Comparison of ENCODE assay signal across 12 cellular contexts in the genomic region with DNA sequence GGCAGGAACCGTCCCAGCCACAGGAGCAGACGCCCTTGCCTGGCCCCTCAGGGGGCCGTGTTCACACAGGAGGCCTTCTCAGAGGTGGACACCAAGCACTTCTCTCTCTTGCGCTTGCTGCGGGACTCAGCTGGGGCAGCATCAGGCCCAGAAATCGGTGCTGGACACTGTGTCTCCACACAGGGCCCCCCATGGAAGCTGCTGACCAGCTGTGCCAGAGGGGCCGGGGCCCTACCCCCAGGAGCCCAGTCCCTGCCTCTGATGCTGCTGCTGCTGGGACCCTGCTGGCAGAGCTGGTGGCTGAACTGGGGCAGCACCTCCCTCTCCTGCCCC. TPM values are rescaled to one million over a fixed set of nuclear protein-coding genes. Genes with fewer than 3 reads are reported as not detected.
DNase-seq lines count a peak whose midpoint lies in the region; ATAC-seq and TF ChIP-seq lines count a peak whose summit lies in the region.
"Had no signal": no experiment of that assay in that cellular context is flagged by ENCODE, and none has a peak within 500 bp of the region (broad histone marks: within the 10 kb centered on the region; RNA-seq: fewer than 3 reads in every experiment).

No MANE protein-coding gene starts in this region.

- POLR2A ChIA-PET in GM10248 (lab: Yijun Ruan, JAX) = interaction anchor here (0.6 kb wide), 2 partner anchors 161 to 224 kb away, joined by 3 to 4 read pairs; no protein-coding TSS in a partner anchor

- H3K4me1 Mint-ChIP-seq in activated CD4-positive, alpha-beta T cell treated with anti-CD3 and anti-CD28 coated beads, Interleukin-2, amount 10 ng/mL, durations not matched to agents 24 days and 14 days = peaks cover 8% of the 10 kb centered on the region

- no peak overlapping the region for H3K27ac Mint-ChIP-seq in activated CD4-positive, alpha-beta T cell treated with anti-CD3 and anti-CD28 coated beads, Interleukin-2, amount 10 ng/mL, durations not matched to agents 24 days and 14 days

- no peak for TF ChIP-seq POLR2A in spleen (IDR thresholded peaks at IDR 0.05)

- CTCF ChIA-PET in GM10248 (lab: Yijun Ruan, JAX) = interaction anchor here (0.9 to 6.4 kb wide), 5 partner anchors 9 to 38 kb away, joined by 3 to 66 read pairs (median 4); no protein-coding TSS in a partner anchor

- no peaks in the 10 kb centered on the region for H3K9me3 ChIP-seq in spleen

- 40 to 49% (median 43%) methylated on average over 5 to 7 of the region's 7 CpGs for WGBS in spleen, 5 donors

- peaks cover 75 to 95% (median 94%) of the 10 kb centered on the region in 6 donors for H3K4me1 ChIP-seq in spleen

- TF ChIP-seq CTCF in GM12875 (IDR thresholded peaks at IDR 0.05; ENCODE audit: borderline replicate concordance, insufficient read depth, low read depth, low read length) = no peak
- no peak for TF ChIP-seq CTCF in spleen (IDR thresholded peaks at IDR 0.05 in 8 of 11, conservative IDR thresholded peaks at IDR 0.05 in 3 of 11)
- no peak for TF ChIP-seq CTCF in GM10248 (IDR thresholded peaks at IDR 0.05; ENCODE audit: control extremely low read depth, extremely low read depth, low read depth, missing control alignments)

- H3K27me3 ChIP-seq in layer of hippocampus (ENCODE audit: control insufficient read depth, insufficient read depth, low read length) = no peaks in the 10 kb centered on the region
- H3K27me3 ChIP-seq in spleen (replicated peaks in 1 of 7) = peaks cover 0 to 74% (median 9%) of the 10 kb centered on the region in 7 donors

- H3K4me3 ChIP-seq in GM12875 (ENCODE audit: low read depth, low read length) = peak overlapping the region; percentile 6
- H3K4me3 ChIP-seq in spleen = peak overlapping the region in 7 of 8 donors; percentile 15 to 91 (median 73)

- no peak for ATAC-seq in GM19397 (IDR thresholded peaks at IDR 0.05; ENCODE audit: unreplicated experiment)

- H3K4me3 Mint-ChIP-seq in activated CD4-positive, alpha-beta T cell treated with anti-CD3 and anti-CD28 coated beads, Interleukin-2, amount 10 ng/mL, durations not matched to agents 24 days and 14 days = no peak overlapping the region

- H3K9me3 Mint-ChIP-seq in activated CD4-positive, alpha-beta T cell treated with anti-CD3 and anti-CD28 coated beads, Interleukin-2, amount 10 ng/mL, durations not matched to agents 24 days and 14 days = no peaks in the 10 kb centered on the region
- H3K9me3 Mint-ChIP-seq: naive B cell had no signal

- H3K36me3 Mint-ChIP-seq in activated CD4-positive, alpha-beta T cell treated with anti-CD3 and anti-CD28 coated beads, Interleukin-2, amount 10 ng/mL, durations not matched to agents 24 days and 14 days (ENCODE audit: low read depth) = no peaks in the 10 kb centered on the region
- H3K36me3 Mint-ChIP-seq: naive B cell had no signal

- peaks cover 0 to 24% (median 0%) of the 10 kb centered on the region in 6 donors for H3K36me3 ChIP-seq in spleen

- peaks cover 18% of the 10 kb centered on the region for H3K27me3 Mint-ChIP-seq in activated CD4-positive, alpha-beta T cell treated with anti-CD3 and anti-CD28 coated beads, Interleukin-2, amount 10 ng/mL, durations not matched to agents 24 days and 14 days

- intact Hi-C loops in spleen (cut with DNase I; ENCODE audit: low total_unique reads) = no loop called here
- intact Hi-C loops in activated CD4-positive, alpha-beta T cell treated with anti-CD3 and anti-CD28 coated beads, Interleukin-2, amount 10 ng/mL, durations not matched to agents 24 days and 14 days (cut with micrococcal nuclease) = no loop called here

- no peak for DNase-seq in spleen
- no peak for DNase-seq in activated CD4-positive, alpha-beta T cell treated with anti-CD3 and anti-CD28 coated beads, Interleukin-2, amount 10 ng/mL, durations not matched to agents 24 days and 14 days
- DNase-seq in DMS 273 (lab: John Stamatoyannopoulos, UW; ENCODE audit: unreplicated experiment) = no peak
- no peak for DNase-seq in GM10248 (ENCODE audit: extremely low spot score)
- DNase-seq: activated CD4-positive, CD25-positive, alpha-beta regulatory T cell; activated naive CD4-positive, alpha-beta T cell treated with anti-CD3 and anti-CD28 coated beads, Interleukin-2, amount 50 U/mL, for 16 hours; naive B cell; NCI-H1105 had no signal

- H3K27ac ChIP-seq in angular gyrus (ENCODE audit: low read depth, low read length) = peak overlapping the region; percentile 48
- H3K27ac ChIP-seq in layer of hippocampus (ENCODE audit: low read depth, low read length) = peak overlapping the region; percentile 85
- H3K27ac ChIP-seq in spleen = peak overlapping the region in 7 of 8 donors; percentile 78 to 96 (median 92)

RNA-seq across cellular contexts. Expression of a gene that starts 4.0 kb away (rescaled TPM):
- total RNA-seq in spleen = 100 to 1,000 TPM; 175 to 382 (median 278) TPM
- 100 to 1,000 TPM in 1 of 3 donors, 10 to 100 TPM in 2; 41.9 to 113 (median 68.3) TPM for polyA plus RNA-seq in spleen
- 9.0 and 9.5 TPM in 2 replicates for total RNA-seq in activated CD4-positive, alpha-beta T cell treated with anti-CD3 and anti-CD28 coated beads, Interleukin-2, amount 10 ng/mL, durations not matched to agents 24 days and 14 days

RNA-seq across cellular contexts. Expression of a gene that starts 23.3 kb away (rescaled TPM):
- 1 to 10 TPM; 4.5 to 8.9 (median 6.0) TPM for total RNA-seq in spleen
- 10 to 100 TPM in 1 of 3 donors, 1 to 10 TPM in 2; 6.4 to 10.4 (median 9.9) TPM for polyA plus RNA-seq in spleen
- total RNA-seq in activated CD4-positive, alpha-beta T cell treated with anti-CD3 and anti-CD28 coated beads, Interleukin-2, amount 10 ng/mL, durations not matched to agents 24 days and 14 days = 1.4 and 2.2 TPM in 2 replicates

RNA-seq across cellular contexts. Expression of a gene that starts 33.3 kb away (rescaled TPM):
- total RNA-seq in spleen = 10 to 100 TPM in 3 of 7 donors, 1 to 10 TPM in 4; 5.2 to 20.7 (median 9.3) TPM
- polyA plus RNA-seq in spleen = 10 to 100 TPM; 10.7 to 25.3 (median 21.0) TPM
- total RNA-seq in activated CD4-positive, alpha-beta T cell treated with anti-CD3 and anti-CD28 coated beads, Interleukin-2, amount 10 ng/mL, durations not matched to agents 24 days and 14 days = 27.8 and 29.0 TPM in 2 replicates

RNA-seq across cellular contexts. Expression of a gene that starts 39.6 kb away (rescaled TPM):
- total RNA-seq in spleen = 10 to 100 TPM; 54.0 to 76.2 (median 64.7) TPM
- 10 to 100 TPM; 23.6 to 48.7 (median 27.8) TPM for polyA plus RNA-seq in spleen
- total RNA-seq in activated CD4-positive, alpha-beta T cell treated with anti-CD3 and anti-CD28 coated beads, Interleukin-2, amount 10 ng/mL, durations not matched to agents 24 days and 14 days = 44.0 and 44.1 TPM in 2 replicates

RNA-seq across cellular contexts. Expression of a gene that starts 42.0 kb away (rescaled TPM):
- 10 to 100 TPM in 2 of 7 donors, 1 to 10 TPM in 5; 3.9 to 11.6 (median 6.4) TPM for total RNA-seq in spleen
- polyA plus RNA-seq in spleen = 10 to 100 TPM in 1 of 3 donors, 1 to 10 TPM in 2; 6.9 to 11.0 (median 9.0) TPM
- total RNA-seq in activated CD4-positive, alpha-beta T cell treated with anti-CD3 and anti-CD28 coated beads, Interleukin-2, amount 10 ng/mL, durations not matched to agents 24 days and 14 days = 20.1 and 21.5 TPM in 2 replicates

Comparison
In these comparisons a context has a peak if more than half of its experiments do, and no peak if none do; other contexts are left out.
1. RNA of a gene that starts 4.0 kb away (total RNA-seq): 175 to 382 TPM in spleen; 9.0 to 9.5 TPM in activated CD4-positive, alpha-beta T cell treated with anti-CD3 and anti-CD28 coated beads, Interleukin-2, amount 10 ng/mL, durations not matched to agents 24 days and 14 days; every median in the first group is over 10 times any median in the second.
2. Peak in every context shown above with its lines, with median percentiles within 50 percentile points of each other: H3K27ac ChIP-seq.